Comparison of ENCODE assay signal across 1 cellular context in the genomic region with DNA sequence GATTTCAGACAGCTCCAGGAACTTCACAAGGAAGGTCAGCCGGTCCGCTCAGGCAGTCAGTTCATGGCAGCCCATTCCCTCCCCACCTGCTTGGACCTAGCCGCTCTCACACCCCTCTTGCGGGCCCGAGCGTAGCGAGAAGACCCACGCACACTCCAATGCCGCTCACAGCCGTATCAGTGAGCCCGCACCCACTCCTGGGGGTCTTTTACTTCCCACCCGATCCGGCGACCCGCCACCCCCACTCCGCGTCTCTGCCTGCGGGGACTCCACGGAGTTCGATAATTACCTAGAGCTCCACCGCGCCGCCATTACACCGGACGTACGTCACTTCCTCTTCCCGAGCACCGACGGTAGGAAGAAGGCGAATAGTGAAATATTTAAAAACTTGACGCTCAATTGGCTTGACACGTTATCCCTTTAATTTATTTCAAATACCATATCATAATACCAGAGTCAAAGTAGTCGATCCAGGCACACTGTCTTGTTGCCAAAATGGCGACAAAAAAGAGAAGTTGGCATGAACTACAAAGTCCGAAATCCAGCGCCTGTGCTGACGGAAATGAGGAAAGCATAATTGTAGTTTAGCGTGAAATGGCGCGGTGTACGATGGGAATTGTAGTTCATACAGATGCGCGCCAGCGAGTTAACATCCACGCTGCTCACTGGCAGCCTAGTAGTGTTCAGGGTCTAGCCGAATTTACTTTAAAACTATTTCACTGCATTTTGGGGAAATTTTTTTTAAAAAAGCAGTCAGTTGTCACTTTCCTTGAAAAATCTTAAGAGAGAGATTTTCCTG.
TF ChIP-seq lines count a peak whose summit lies in the region.

TSS of gene CWC22 (minus strand) at position 517 of the 799 bp plus-strand sequence. CDS start 13,956 bp downstream, outside the sequence.

TF ChIP-seq in HEK293, 187 proteins besides CTCF, POLR2A, EP300 and RAD21 (continued from another document and continues in another):
- TF ChIP-seq, protein P1, sequence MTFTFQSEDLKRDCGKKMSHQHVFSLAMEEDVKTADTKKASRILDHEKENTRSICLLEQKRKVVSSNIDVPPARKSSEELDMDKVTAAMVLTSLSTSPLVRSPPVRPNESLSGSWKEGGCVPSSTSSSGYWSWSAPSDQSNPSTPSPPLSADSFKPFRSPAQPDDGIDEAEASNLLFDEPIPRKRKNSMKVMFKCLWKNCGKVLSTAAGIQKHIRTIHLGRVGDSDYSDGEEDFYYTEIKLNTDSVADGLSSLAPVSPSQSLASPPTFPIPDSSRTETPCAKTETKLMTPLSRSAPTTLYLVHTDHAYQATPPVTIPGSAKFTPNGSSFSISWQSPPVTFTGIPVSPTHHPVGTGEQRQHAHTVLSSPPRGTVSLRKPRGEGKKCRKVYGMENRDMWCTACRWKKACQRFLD (tag by site-specific recombination; IDR thresholded peaks at IDR 0.05), result no peak
- TF ChIP-seq ZNF610 (tag by site-specific recombination; IDR thresholded peaks at IDR 0.05; ENCODE audit: borderline replicate concordance), result peak; percentile 73; the same call in 1 of the 2 replicates
- TF ChIP-seq REST (tag by site-specific recombination; IDR thresholded peaks at IDR 0.05), result no peak
- no peak for TF ChIP-seq ZNF292 (tag by site-specific recombination; IDR thresholded peaks at IDR 0.05; ENCODE audit: borderline replicate concordance, low read depth)
- TF ChIP-seq ZSCAN23 (tag by site-specific recombination; IDR thresholded peaks at IDR 0.05), result no peak
- TF ChIP-seq ZNF776 (tag by site-specific recombination; IDR thresholded peaks at IDR 0.05; ENCODE audit: borderline replicate concordance), result no peak
- TF ChIP-seq ZNF530 (tag by site-specific recombination; IDR thresholded peaks at IDR 0.05; ENCODE audit: low read depth), result no peak
- no peak for TF ChIP-seq ZNF184 (tag by site-specific recombination; IDR thresholded peaks at IDR 0.05)
- no peak for TF ChIP-seq ZNF133 (tag by site-specific recombination; IDR thresholded peaks at IDR 0.05)
- TF ChIP-seq, protein P2, sequence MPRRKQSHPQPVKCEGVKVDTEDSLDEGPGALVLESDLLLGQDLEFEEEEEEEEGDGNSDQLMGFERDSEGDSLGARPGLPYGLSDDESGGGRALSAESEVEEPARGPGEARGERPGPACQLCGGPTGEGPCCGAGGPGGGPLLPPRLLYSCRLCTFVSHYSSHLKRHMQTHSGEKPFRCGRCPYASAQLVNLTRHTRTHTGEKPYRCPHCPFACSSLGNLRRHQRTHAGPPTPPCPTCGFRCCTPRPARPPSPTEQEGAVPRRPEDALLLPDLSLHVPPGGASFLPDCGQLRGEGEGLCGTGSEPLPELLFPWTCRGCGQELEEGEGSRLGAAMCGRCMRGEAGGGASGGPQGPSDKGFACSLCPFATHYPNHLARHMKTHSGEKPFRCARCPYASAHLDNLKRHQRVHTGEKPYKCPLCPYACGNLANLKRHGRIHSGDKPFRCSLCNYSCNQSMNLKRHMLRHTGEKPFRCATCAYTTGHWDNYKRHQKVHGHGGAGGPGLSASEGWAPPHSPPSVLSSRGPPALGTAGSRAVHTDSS (tag by site-specific recombination; IDR thresholded peaks at IDR 0.05), result no peak
- peak; percentile 77 for TF ChIP-seq ZBTB21 (tag by site-specific recombination; IDR thresholded peaks at IDR 0.05)
- TF ChIP-seq, protein P3, sequence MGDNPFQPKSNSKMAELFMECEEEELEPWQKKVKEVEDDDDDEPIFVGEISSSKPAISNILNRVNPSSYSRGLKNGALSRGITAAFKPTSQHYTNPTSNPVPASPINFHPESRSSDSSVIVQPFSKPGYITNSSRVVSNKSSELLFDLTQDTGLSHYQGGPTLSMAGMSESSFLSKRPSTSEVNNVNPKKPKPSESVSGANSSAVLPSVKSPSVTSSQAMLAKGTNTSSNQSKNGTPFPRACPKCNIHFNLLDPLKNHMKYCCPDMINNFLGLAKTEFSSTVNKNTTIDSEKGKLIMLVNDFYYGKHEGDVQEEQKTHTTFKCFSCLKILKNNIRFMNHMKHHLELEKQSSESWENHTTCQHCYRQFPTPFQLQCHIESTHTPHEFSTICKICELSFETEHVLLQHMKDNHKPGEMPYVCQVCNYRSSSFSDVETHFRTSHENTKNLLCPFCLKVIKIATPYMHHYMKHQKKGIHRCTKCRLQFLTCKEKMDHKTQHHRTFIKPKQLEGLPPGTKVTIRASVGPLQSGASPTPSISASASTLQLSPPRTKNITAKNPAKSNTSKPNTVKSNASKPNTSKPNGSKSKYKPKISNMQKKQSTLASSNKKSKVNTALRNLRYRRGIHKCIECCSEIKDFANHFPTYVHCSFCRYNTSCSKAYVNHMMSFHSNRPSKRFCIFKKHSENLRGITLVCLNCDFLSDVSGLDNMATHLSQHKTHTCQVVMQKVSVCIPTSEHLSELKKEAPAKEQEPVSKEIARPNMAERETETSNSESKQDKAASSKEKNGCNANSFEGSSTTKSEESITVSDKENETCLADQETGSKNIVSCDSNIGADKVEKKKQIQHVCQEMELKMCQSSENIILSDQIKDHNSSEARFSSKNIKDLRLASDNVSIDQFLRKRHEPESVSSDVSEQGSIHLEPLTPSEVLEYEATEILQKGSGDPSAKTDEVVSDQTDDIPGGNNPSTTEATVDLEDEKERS (tag by site-specific recombination; IDR thresholded peaks at IDR 0.05), result no peak
- TF ChIP-seq ZNF785 (tag by site-specific recombination; IDR thresholded peaks at IDR 0.05), result no peak
- TF ChIP-seq HOXC10 (CRISPR knock-in tag; IDR thresholded peaks at IDR 0.05), result 0 out of 2 replicates have a peak, but pooled peaks have one; percentile 45
- TF ChIP-seq ZNF37A (tag by site-specific recombination; IDR thresholded peaks at IDR 0.05), result no peak
- TF ChIP-seq ZNF239 (tag by site-specific recombination; IDR thresholded peaks at IDR 0.05), result no peak
- TF ChIP-seq ZFP3 (tag by site-specific recombination; IDR thresholded peaks at IDR 0.05; ENCODE audit: low read depth), result no peak
- TF ChIP-seq ZNF146 (tag by site-specific recombination; IDR thresholded peaks at IDR 0.05), result no peak
- peak; percentile 73 for TF ChIP-seq ZNF518A (tag by site-specific recombination; conservative IDR thresholded peaks at IDR 0.05; ENCODE audit: low read depth)
- TF ChIP-seq ZNF121 (tag by site-specific recombination; IDR thresholded peaks at IDR 0.05), result no peak
- no peak for TF ChIP-seq ZNF664 (tag by site-specific recombination; IDR thresholded peaks at IDR 0.05)
- TF ChIP-seq OSR2 (tag by site-specific recombination; IDR thresholded peaks at IDR 0.05), result no peak
- TF ChIP-seq ZNF274 (IDR thresholded peaks at IDR 0.05; ENCODE audit: low read length), result no peak
- TF ChIP-seq ZNF274 (tag by site-specific recombination; IDR thresholded peaks at IDR 0.05; ENCODE audit: borderline replicate concordance), result no peak
- no peak for TF ChIP-seq ZBTB1 (tag by site-specific recombination; IDR thresholded peaks at IDR 0.05)
- peak; percentile 34; the same call in 1 of the 2 replicates for TF ChIP-seq KLF9 (tag by site-specific recombination; IDR thresholded peaks at IDR 0.05; ENCODE audit: low read depth)
- TF ChIP-seq, protein P4, sequence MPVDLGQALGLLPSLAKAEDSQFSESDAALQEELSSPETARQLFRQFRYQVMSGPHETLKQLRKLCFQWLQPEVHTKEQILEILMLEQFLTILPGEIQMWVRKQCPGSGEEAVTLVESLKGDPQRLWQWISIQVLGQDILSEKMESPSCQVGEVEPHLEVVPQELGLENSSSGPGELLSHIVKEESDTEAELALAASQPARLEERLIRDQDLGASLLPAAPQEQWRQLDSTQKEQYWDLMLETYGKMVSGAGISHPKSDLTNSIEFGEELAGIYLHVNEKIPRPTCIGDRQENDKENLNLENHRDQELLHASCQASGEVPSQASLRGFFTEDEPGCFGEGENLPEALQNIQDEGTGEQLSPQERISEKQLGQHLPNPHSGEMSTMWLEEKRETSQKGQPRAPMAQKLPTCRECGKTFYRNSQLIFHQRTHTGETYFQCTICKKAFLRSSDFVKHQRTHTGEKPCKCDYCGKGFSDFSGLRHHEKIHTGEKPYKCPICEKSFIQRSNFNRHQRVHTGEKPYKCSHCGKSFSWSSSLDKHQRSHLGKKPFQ (tag by site-specific recombination; IDR thresholded peaks at IDR 0.05), result no peak
- TF ChIP-seq ZFHX2 (tag by site-specific recombination; conservative IDR thresholded peaks at IDR 0.05), result peak; percentile 41; the same call in 1 of the 2 replicates
- TF ChIP-seq ZNF600 (tag by site-specific recombination; IDR thresholded peaks at IDR 0.05), result peak; percentile 59
- TF ChIP-seq, protein P5, sequence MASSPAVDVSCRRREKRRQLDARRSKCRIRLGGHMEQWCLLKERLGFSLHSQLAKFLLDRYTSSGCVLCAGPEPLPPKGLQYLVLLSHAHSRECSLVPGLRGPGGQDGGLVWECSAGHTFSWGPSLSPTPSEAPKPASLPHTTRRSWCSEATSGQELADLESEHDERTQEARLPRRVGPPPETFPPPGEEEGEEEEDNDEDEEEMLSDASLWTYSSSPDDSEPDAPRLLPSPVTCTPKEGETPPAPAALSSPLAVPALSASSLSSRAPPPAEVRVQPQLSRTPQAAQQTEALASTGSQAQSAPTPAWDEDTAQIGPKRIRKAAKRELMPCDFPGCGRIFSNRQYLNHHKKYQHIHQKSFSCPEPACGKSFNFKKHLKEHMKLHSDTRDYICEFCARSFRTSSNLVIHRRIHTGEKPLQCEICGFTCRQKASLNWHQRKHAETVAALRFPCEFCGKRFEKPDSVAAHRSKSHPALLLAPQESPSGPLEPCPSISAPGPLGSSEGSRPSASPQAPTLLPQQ (tag by site-specific recombination; IDR thresholded peaks at IDR 0.05), result 0 out of 2 replicates have a peak, but pooled peaks have one; percentile 44
- no peak for TF ChIP-seq BCL11A (tag by site-specific recombination; IDR thresholded peaks at IDR 0.05; ENCODE audit: low read depth)
- TF ChIP-seq ZNF571 (tag by site-specific recombination; IDR thresholded peaks at IDR 0.05), result no peak
- no peak for TF ChIP-seq ZNF404 (tag by site-specific recombination; IDR thresholded peaks at IDR 0.05)
- TF ChIP-seq ZBTB49 (tag by site-specific recombination; IDR thresholded peaks at IDR 0.05; ENCODE audit: low read depth), result no peak
- no peak for TF ChIP-seq ZNF658 (tag by site-specific recombination; IDR thresholded peaks at IDR 0.05)
